13 cellular contexts compared by ENCODE assay signal in the genomic region with DNA sequence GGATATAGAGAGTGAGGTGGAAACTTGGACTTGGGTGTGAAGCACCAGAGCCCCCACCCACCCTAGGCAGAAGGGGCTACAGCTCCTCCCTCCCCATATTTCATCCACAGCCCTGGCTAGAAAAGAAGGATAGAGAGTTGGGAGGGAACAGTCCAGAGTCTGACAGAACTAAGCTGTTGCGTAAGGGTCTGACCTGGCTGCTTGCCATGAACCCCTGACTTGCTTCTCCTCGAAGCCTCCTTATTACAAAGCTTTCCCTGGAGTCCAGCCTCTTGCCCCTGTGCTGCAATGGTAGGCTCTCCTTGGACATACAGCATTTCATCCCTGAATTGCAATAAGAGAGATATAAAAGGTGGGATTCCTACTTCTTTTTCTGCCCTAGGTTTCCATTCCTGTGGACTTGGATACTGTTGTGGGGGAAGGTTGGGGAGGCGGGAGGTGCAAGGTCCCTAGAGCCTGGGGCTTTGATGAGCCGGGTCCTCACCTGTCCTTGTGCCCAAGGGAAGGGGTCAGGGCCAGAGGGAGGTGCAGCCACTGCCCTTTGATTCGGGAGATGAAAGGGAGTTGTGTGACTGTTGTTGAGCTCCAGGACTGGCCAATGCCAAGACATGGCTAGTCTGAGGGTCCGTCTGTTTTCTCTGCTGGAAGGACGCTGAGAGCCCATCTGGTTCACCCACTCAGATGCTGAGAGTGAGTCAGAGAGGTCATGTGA. TPM values are rescaled to one million over a fixed set of nuclear protein-coding genes. Genes with fewer than 3 reads are reported as not detected.
A peak's percentile ranks its signal among the peaks of the same experiment; 100 is the strongest.
DNase-seq lines count a peak whose midpoint lies in the region; ATAC-seq, FAIRE-seq and TF ChIP-seq lines count a peak whose summit lies in the region.
"Had no signal": no experiment of that assay in that cellular context is flagged by ENCODE, and none has a peak within 500 bp of the region (broad histone marks: within the 10 kb centered on the region; RNA-seq: fewer than 3 reads in every experiment).

No MANE protein-coding gene starts in this region.

- no peak overlapping the region for H3K9ac ChIP-seq in astrocyte (ENCODE audit: low read length)

- FAIRE-seq in astrocyte (lab: Jason Lieb, UNC): no peak

- no peak for TF ChIP-seq CTCF in astrocyte (IDR thresholded peaks at IDR 0.05; ENCODE audit: insufficient read depth, low read depth, low read length)
- no peak for TF ChIP-seq CTCF in gastroesophageal sphincter (IDR thresholded peaks at IDR 0.05)

- H3K4me3 Mint-ChIP-seq in stimulated activated naive CD8-positive, alpha-beta T cell treated with anti-CD3 and anti-CD28 coated beads, Interleukin-15, amount 100 ng/mL, for 72 hours: no peak overlapping the region
- H3K4me3 Mint-ChIP-seq in astrocyte (ENCODE audit: unreplicated experiment): no peak overlapping the region
- H3K4me3 Mint-ChIP-seq: immature natural killer cell had no signal

- 40 to 45% methylated on average over 3 to 4 of the region's 7 CpGs for whole genome bisulfite sequencing in gastroesophageal sphincter (ENCODE audit: low coverage in 1 of 2), 2 donors

- H3K36me3 Mint-ChIP-seq in astrocyte (ENCODE audit: low read depth, unreplicated experiment): peaks cover 5% of the 10 kb centered on the region

- peaks cover 8% of the 10 kb centered on the region for H3K4me1 Mint-ChIP-seq in stimulated activated naive CD8-positive, alpha-beta T cell treated with anti-CD3 and anti-CD28 coated beads, Interleukin-15, amount 100 ng/mL, for 72 hours
- H3K4me1 Mint-ChIP-seq in astrocyte (ENCODE audit: low read depth, unreplicated experiment): peaks cover 12% of the 10 kb centered on the region

- H3K27ac Mint-ChIP-seq in stimulated activated naive CD8-positive, alpha-beta T cell treated with anti-CD3 and anti-CD28 coated beads, Interleukin-15, amount 100 ng/mL, for 72 hours: no peak overlapping the region
- no peak overlapping the region for H3K27ac Mint-ChIP-seq in astrocyte (ENCODE audit: unreplicated experiment)
- H3K27ac Mint-ChIP-seq: immature natural killer cell had no signal

- peaks cover 77% of the 10 kb centered on the region for H3K27me3 Mint-ChIP-seq in stimulated activated naive CD8-positive, alpha-beta T cell treated with anti-CD3 and anti-CD28 coated beads, Interleukin-15, amount 100 ng/mL, for 72 hours
- peaks cover 43% of the 10 kb centered on the region for H3K27me3 Mint-ChIP-seq in astrocyte (ENCODE audit: low read depth, unreplicated experiment)

- H3K9me3 Mint-ChIP-seq in stimulated activated naive CD8-positive, alpha-beta T cell treated with anti-CD3 and anti-CD28 coated beads, Interleukin-15, amount 100 ng/mL, for 72 hours: no peaks in the 10 kb centered on the region
- H3K9me3 Mint-ChIP-seq in astrocyte (ENCODE audit: unreplicated experiment): no peaks in the 10 kb centered on the region
- H3K9me3 Mint-ChIP-seq: immature natural killer cell had no signal

- H3K36me3 ChIP-seq in astrocyte (ENCODE audit: insufficient read depth, low read length) (no peaks in the 10 kb centered on the region), gastroesophageal sphincter (no peaks in the 10 kb centered on the region)
- H3K36me3 ChIP-seq: BE2C had no signal

- H3K9me3 ChIP-seq in astrocyte (ENCODE audit: insufficient read depth, low read depth, low read length): no peaks in the 10 kb centered on the region
- H3K9me3 ChIP-seq in gastroesophageal sphincter: no peaks in the 10 kb centered on the region
- H3K9me3 ChIP-seq: BE2C had no signal

- H3K4me1 ChIP-seq in astrocyte (ENCODE audit: insufficient read depth, low read length) (peaks cover 8% of the 10 kb centered on the region), gastroesophageal sphincter (peaks cover 0 to 9% (median 0%) of the 10 kb centered on the region in 3 donors)

- H4K20me1 ChIP-seq in astrocyte (ENCODE audit: insufficient read depth, low read length): no peaks in the 10 kb centered on the region

- DNase-seq in stimulated activated naive CD8-positive, alpha-beta T cell treated with anti-CD3 and anti-CD28 coated beads, Interleukin-15, amount 100 ng/mL, for 72 hours: no peak
- DNase-seq in stimulated activated naive CD8-positive, alpha-beta T cell treated with anti-CD3 and anti-CD28 coated beads, Interleukin-15, Interleukin-2, amounts not matched to agents 100 U/mL and 50 U/mL, for 24 hours: no peak
- DNase-seq in astrocyte (ENCODE audit: low read depth): peak; percentile 30
- peak; percentile 55 for DNase-seq in left kidney (ENCODE audit: low read depth, low spot score)
- no peak for DNase-seq in NCI-H1436 treated with DMSO at 0.1 percent for 48 hours (lab: John Stamatoyannopoulos, UW)
- no peak for DNase-seq in dedifferentiated amniotic fluid mesenchymal stem cell (ENCODE audit: extremely low spot score)
- DNase-seq in activated CD4-positive, alpha-beta T cell treated with anti-CD3 and anti-CD28 coated beads for 48 hours: no peak
- DNase-seq: activated effector memory CD4-positive, alpha-beta T cell treated with Interleukin-2 at 50 U/mL for 16 hours; BE2C; effector CD8-positive, alpha-beta T cell; immature natural killer cell; NK-92 treated with Interleukin-12 subunit alpha and Interleukin-12 subunit beta, amount 100 ng/mL, for 24 hours had no signal

- TF ChIP-seq EP300 in gastroesophageal sphincter (IDR thresholded peaks at IDR 0.05): no peak

- no peak overlapping the region for H3K4me2 ChIP-seq in astrocyte (ENCODE audit: low read length)

- H3K27me3 ChIP-seq in astrocyte (ENCODE audit: insufficient read depth, low read length) (peaks cover 14% of the 10 kb centered on the region), gastroesophageal sphincter (peaks cover 84% of the 10 kb centered on the region)
- H3K27me3 ChIP-seq: BE2C had no signal

- no peak overlapping the region for H2AFZ ChIP-seq in astrocyte (ENCODE audit: low read depth, low read length)

- no peaks in the 10 kb centered on the region for H3K79me2 ChIP-seq in astrocyte (ENCODE audit: insufficient read depth, low read length)

- TF ChIP-seq POLR2A in gastroesophageal sphincter (IDR thresholded peaks at IDR 0.05): no peak

- peak; percentile 42 for ATAC-seq in stimulated activated naive CD8-positive, alpha-beta T cell treated with anti-CD3 and anti-CD28 coated beads, Interleukin-15, amount 100 ng/mL, for 72 hours
- no peak for ATAC-seq in stimulated activated naive CD8-positive, alpha-beta T cell treated with anti-CD3 and anti-CD28 coated beads, Interleukin-15, Interleukin-2, amounts not matched to agents 100 U/mL and 50 U/mL, for 24 hours
- ATAC-seq in gastroesophageal sphincter: no peak

- H3K4me3 ChIP-seq in astrocyte (ENCODE audit: insufficient read depth, low read depth, low read length): no peak overlapping the region
- no peak overlapping the region for H3K4me3 ChIP-seq in gastroesophageal sphincter

- H3K27ac ChIP-seq in astrocyte (ENCODE audit: low read depth, low read length) (no peak overlapping the region), gastroesophageal sphincter (no peak overlapping the region)

RNA-seq across cellular contexts. Expression of a gene that starts 2.7 kb away (rescaled TPM):
- total RNA-seq in astrocyte (not detected in 2 replicates), gastroesophageal sphincter (not detected)

RNA-seq across cellular contexts. Expression of a gene that starts 33.4 kb away (rescaled TPM):
- total RNA-seq in astrocyte (1.0 and 1.2 TPM in 2 replicates), gastroesophageal sphincter (not detected)

RNA-seq across cellular contexts. Expression of a gene that starts 33.6 kb away (rescaled TPM):
- total RNA-seq in astrocyte (343 and 360 TPM in 2 replicates), gastroesophageal sphincter (100 to 1,000 TPM; 189 to 224 (median 209) TPM)

Comparison
In these comparisons a context has a peak if more than half of its experiments do, and no peak if none do; other contexts are left out.
1. DNase-seq: peak in astrocyte (single experiment) and left kidney (single experiment); none in stimulated activated naive CD8-positive, alpha-beta T cell treated with anti-CD3 and anti-CD28 coated beads, Interleukin-15, amount 100 ng/mL, for 72 hours (0 of 2), stimulated activated naive CD8-positive, alpha-beta T cell treated with anti-CD3 and anti-CD28 coated beads, Interleukin-15, Interleukin-2, amounts not matched to agents 100 U/mL and 50 U/mL, for 24 hours (single experiment), NCI-H1436 treated with DMSO at 0.1 percent for 48 hours (single experiment), dedifferentiated amniotic fluid mesenchymal stem cell (single experiment) and activated CD4-positive, alpha-beta T cell treated with anti-CD3 and anti-CD28 coated beads for 48 hours (single experiment).